8 cellular contexts compared by ENCODE assay signal in the genomic region with DNA sequence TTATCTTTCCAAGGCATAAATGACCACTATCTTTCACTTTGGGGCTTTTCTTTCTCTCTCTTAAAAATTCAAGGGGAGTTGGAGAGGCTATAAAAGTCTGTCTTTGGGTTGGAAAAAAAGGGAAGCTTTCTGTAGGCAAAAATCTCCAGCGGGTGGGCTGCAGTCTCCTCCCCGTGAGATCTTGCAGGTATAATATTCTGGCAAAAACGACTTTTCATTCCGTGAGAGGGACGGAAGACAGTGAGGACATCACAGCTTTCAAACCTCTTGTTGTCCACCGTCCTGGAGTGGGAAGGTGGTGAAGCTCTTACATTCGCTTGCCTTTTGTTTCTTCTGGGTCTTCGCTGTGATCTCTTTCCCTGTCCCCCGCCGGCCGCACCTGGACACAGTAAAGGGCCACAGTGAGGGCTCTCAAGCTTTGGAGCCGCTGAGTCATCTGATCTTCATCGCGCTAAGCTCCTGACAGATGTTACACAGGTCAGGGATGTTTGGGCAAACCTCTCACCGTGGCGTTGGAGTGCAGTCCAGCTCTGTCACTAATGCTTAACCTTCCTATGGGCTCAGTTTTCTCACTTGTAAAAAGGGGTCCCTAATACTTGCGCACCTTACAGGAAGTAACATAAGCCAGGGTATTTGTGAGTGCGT.
A peak's percentile ranks its signal among the peaks of the same experiment; 100 is the strongest.
DNase-seq lines count a peak whose midpoint lies in the region; ATAC-seq, FAIRE-seq and TF ChIP-seq lines count a peak whose summit lies in the region.

No MANE protein-coding gene starts in this region.

- no peak for TF ChIP-seq CTCF in activated CD8-positive, alpha-beta T cell treated with anti-CD3 and anti-CD28 coated beads for 36 hours (IDR thresholded peaks at IDR 0.05)
- no peak for TF ChIP-seq CTCF in D721Med (IDR thresholded peaks at IDR 0.05; ENCODE audit: insufficient read depth, missing control alignments)

- no peak overlapping the region for H3K27ac Mint-ChIP-seq in activated CD8-positive, alpha-beta T cell treated with anti-CD3 and anti-CD28 coated beads for 36 hours
- peak overlapping the region; percentile 90 for H3K27ac Mint-ChIP-seq in stimulated activated memory B cell treated with anti-CD40 and anti-IgM and Interleukin-4, amounts not matched to agents 10 μg/mL and 1 μg/mL and 100 μg/mL, for 72 hours

- H3K9me3 Mint-ChIP-seq in activated CD8-positive, alpha-beta T cell treated with anti-CD3 and anti-CD28 coated beads for 36 hours = peaks cover 3% of the 10 kb centered on the region
- no peaks in the 10 kb centered on the region for H3K9me3 Mint-ChIP-seq in stimulated activated memory B cell treated with anti-CD40 and anti-IgM and Interleukin-4, amounts not matched to agents 10 μg/mL and 1 μg/mL and 100 μg/mL, for 72 hours

- intact Hi-C loops in activated CD8-positive, alpha-beta T cell treated with anti-CD3 and anti-CD28 coated beads for 36 hours (cut with micrococcal nuclease) = no loop called here

- H3K4me3 Mint-ChIP-seq in activated CD8-positive, alpha-beta T cell treated with anti-CD3 and anti-CD28 coated beads for 36 hours = peak overlapping the region; percentile 63
- H3K4me3 Mint-ChIP-seq in stimulated activated memory B cell treated with anti-CD40 and anti-IgM and Interleukin-4, amounts not matched to agents 10 μg/mL and 1 μg/mL and 100 μg/mL, for 72 hours = peak overlapping the region; percentile 82

- H3K4me1 Mint-ChIP-seq in activated CD8-positive, alpha-beta T cell treated with anti-CD3 and anti-CD28 coated beads for 36 hours (ENCODE audit: low read depth) = peaks cover 8% of the 10 kb centered on the region
- H3K4me1 Mint-ChIP-seq in stimulated activated memory B cell treated with anti-CD40 and anti-IgM and Interleukin-4, amounts not matched to agents 10 μg/mL and 1 μg/mL and 100 μg/mL, for 72 hours = peaks cover 25% of the 10 kb centered on the region

- no peaks in the 10 kb centered on the region for H3K27me3 Mint-ChIP-seq in activated CD8-positive, alpha-beta T cell treated with anti-CD3 and anti-CD28 coated beads for 36 hours
- H3K27me3 Mint-ChIP-seq in stimulated activated memory B cell treated with anti-CD40 and anti-IgM and Interleukin-4, amounts not matched to agents 10 μg/mL and 1 μg/mL and 100 μg/mL, for 72 hours = no peaks in the 10 kb centered on the region

- CTCF ChIA-PET in activated CD8-positive, alpha-beta T cell treated with anti-CD3 and anti-CD28 coated beads for 36 hours (lab: Charles Lee) = interaction anchor here (1.3 kb wide), 1 partner anchor 449 kb away, joined by 3 read pairs; no protein-coding TSS in a partner anchor

- peaks cover 4% of the 10 kb centered on the region for H3K36me3 Mint-ChIP-seq in activated CD8-positive, alpha-beta T cell treated with anti-CD3 and anti-CD28 coated beads for 36 hours (ENCODE audit: low read depth)
- H3K36me3 Mint-ChIP-seq in stimulated activated memory B cell treated with anti-CD40 and anti-IgM and Interleukin-4, amounts not matched to agents 10 μg/mL and 1 μg/mL and 100 μg/mL, for 72 hours = peaks cover 7% of the 10 kb centered on the region

- peak; percentile 2 for DNase-seq in activated CD8-positive, alpha-beta T cell treated with anti-CD3 and anti-CD28 coated beads for 36 hours
- DNase-seq in iPS DF 19.7 (ENCODE audit: low read depth, low spot score) (peak; percentile 9), NCI-H1436 (lab: John Stamatoyannopoulos, UW) (no peak), D721Med (ENCODE audit: insufficient read length, low spot score) (no peak), NCI-H2107 (lab: John Stamatoyannopoulos, UW) (no peak)

- POLR2A ChIA-PET in activated CD8-positive, alpha-beta T cell treated with anti-CD3 and anti-CD28 coated beads for 36 hours (lab: Charles Lee) = no interaction called here

- ATAC-seq in HG03439 (IDR thresholded peaks at IDR 0.05; ENCODE audit: unreplicated experiment) (peak; percentile 13), HG02938 (IDR thresholded peaks at IDR 0.05; ENCODE audit: unreplicated experiment) (no peak)
- ATAC-seq in activated CD8-positive, alpha-beta T cell treated with anti-CD3 and anti-CD28 coated beads for 36 hours = no peak
- no peak for ATAC-seq in stimulated activated memory B cell treated with anti-CD40 and anti-IgM and Interleukin-4, amounts not matched to agents 10 μg/mL and 1 μg/mL and 100 μg/mL, for 72 hours

- FAIRE-seq in D721Med (lab: Jason Lieb, UNC) = no peak

Comparison
In these comparisons a context has a peak if more than half of its experiments do, and no peak if none do; other contexts are left out.
1. DNase-seq: peak in activated CD8-positive, alpha-beta T cell treated with anti-CD3 and anti-CD28 coated beads for 36 hours (single experiment) and iPS DF 19.7 (single experiment); none in NCI-H1436 (single experiment), D721Med (single experiment) and NCI-H2107 (single experiment).